In genomic region chr10:102507521-102507920, GRCh38 we compare ENCODE assay signal across 1 cellular context.
TF ChIP-seq lines count a peak whose summit lies in the region.

No MANE protein-coding gene starts in this region.

TF ChIP-seq in WTC11, 78 proteins besides CTCF, POLR2A, EP300 and RAD21 (continued from another document):
- no peak for TF ChIP-seq HMGXB4 (CRISPR knock-in tag; IDR thresholded peaks at IDR 0.05)
- no peak for TF ChIP-seq PREB (CRISPR knock-in tag; IDR thresholded peaks at IDR 0.05; ENCODE audit: borderline replicate concordance)
- no peak for TF ChIP-seq RELA (CRISPR knock-in tag; IDR thresholded peaks at IDR 0.05; ENCODE audit: borderline replicate concordance)
- no peak for TF ChIP-seq NR1H2 (CRISPR knock-in tag; IDR thresholded peaks at IDR 0.05)
- TF ChIP-seq ZNF281 (CRISPR knock-in tag; IDR thresholded peaks at IDR 0.05), result no peak
- no peak for TF ChIP-seq JAZF1 (CRISPR knock-in tag; IDR thresholded peaks at IDR 0.05)
- no peak for TF ChIP-seq GTF2I (CRISPR knock-in tag; conservative IDR thresholded peaks at IDR 0.05)
- no peak for TF ChIP-seq SP1 (CRISPR knock-in tag; conservative IDR thresholded peaks at IDR 0.05)
- TF ChIP-seq PRDM15 (CRISPR knock-in tag; IDR thresholded peaks at IDR 0.05), result no peak
- TF ChIP-seq ZNF219 (CRISPR knock-in tag; IDR thresholded peaks at IDR 0.05; ENCODE audit: borderline replicate concordance), result no peak
- TF ChIP-seq HMGA2 (CRISPR knock-in tag; IDR thresholded peaks at IDR 0.05), result no peak
